In genomic region chr2:149021761-149022160, GRCh38 we compare ENCODE assay signal across 13 cellular contexts. TPM values are rescaled to one million over a fixed set of nuclear protein-coding genes. Genes with fewer than 3 reads are reported as not detected.
A peak's percentile ranks its signal among the peaks of the same experiment; 100 is the strongest.
DNase-seq lines count a peak whose midpoint lies in the region; ATAC-seq, FAIRE-seq and TF ChIP-seq lines count a peak whose summit lies in the region.
"Had no signal": no experiment of that assay in that cellular context is flagged by ENCODE, and none has a peak within 500 bp of the region (broad histone marks: within the 10 kb centered on the region; RNA-seq: fewer than 3 reads in every experiment).

No MANE protein-coding gene starts in this region.

- H3K36me3 Mint-ChIP-seq in T-cell, result peaks cover 2% of the 10 kb centered on the region

- no peak overlapping the region for H3K4me3 Mint-ChIP-seq in T-cell
- H3K4me3 Mint-ChIP-seq: endodermal cell, neural progenitor cell had no signal

- no peak overlapping the region for H3K18ac ChIP-seq in neuronal stem cell (ENCODE audit: low read length)

- H3K9me3 Mint-ChIP-seq in T-cell, result no peaks in the 10 kb centered on the region
- H3K9me3 Mint-ChIP-seq: endodermal cell, neural progenitor cell had no signal

- H3K27ac ChIP-seq in OCI-LY1 (ENCODE audit: low read depth, low read length, poor library complexity, severe bottlenecking), result peak overlapping the region; percentile 99
- no peak overlapping the region for H3K27ac ChIP-seq in adrenal gland
- H3K27ac ChIP-seq in neuronal stem cell (replicated peaks; ENCODE audit: low read length), result no peak overlapping the region
- H3K27ac ChIP-seq: neural progenitor cell had no signal

- H3K36me3 ChIP-seq in OCI-LY1 (ENCODE audit: insufficient read depth, low read length), result no peaks in the 10 kb centered on the region
- no peaks in the 10 kb centered on the region for H3K36me3 ChIP-seq in adrenal gland (replicated peaks in 1 of 2)
- H3K36me3 ChIP-seq in neuronal stem cell (replicated peaks in 1 of 2; ENCODE audit: control insufficient read depth in 2 of 2, insufficient read depth in 2 of 2, low read length in 2 of 2), result peaks cover 9 to 65% of the 10 kb centered on the region in 2 donors
- H3K36me3 ChIP-seq: neural progenitor cell had no signal

- 0 out of 2 replicates have a peak, but pooled peaks cover 3% of the 10 kb centered on the region for H3F3A ChIP-seq in OCI-LY1 (ENCODE audit: insufficient read depth, low read length)

- H4K91ac ChIP-seq in neuronal stem cell (ENCODE audit: low read depth, low read length, poor library complexity), result no peak overlapping the region

- H3K79me2 ChIP-seq in OCI-LY1 (ENCODE audit: insufficient read depth, low read length), result no peaks in the 10 kb centered on the region

- H3K4me3 ChIP-seq in OCI-LY1 (ENCODE audit: low read depth, low read length, poor library complexity, severe bottlenecking), result peak overlapping the region; percentile 37
- no peak overlapping the region for H3K4me3 ChIP-seq in adrenal gland
- H3K4me3 ChIP-seq in neuronal stem cell (ENCODE audit: low read length in 2 of 2), result no peak overlapping the region
- H3K4me3 ChIP-seq: neural progenitor cell had no signal

- POLR2A ChIA-PET in T-cell (lab: Charles Lee), result no interaction called here

- H2BK15ac ChIP-seq in neuronal stem cell (ENCODE audit: low read length), result no peak overlapping the region

- no peak overlapping the region for H3K14ac ChIP-seq in neuronal stem cell (ENCODE audit: low read length)

- no peak overlapping the region for H2AK5ac ChIP-seq in neuronal stem cell (ENCODE audit: low read depth, low read length)

- no peak overlapping the region for H4K8ac ChIP-seq in neuronal stem cell (ENCODE audit: low read depth, low read length)

- peaks cover 88% of the 10 kb centered on the region for H3K4me1 ChIP-seq in OCI-LY1 (ENCODE audit: insufficient read depth, low read length, severe bottlenecking)
- H3K4me1 ChIP-seq in adrenal gland (replicated peaks in 1 of 2), result peaks cover 0 to 6% of the 10 kb centered on the region in 2 donors
- no peaks in the 10 kb centered on the region for H3K4me1 ChIP-seq in neuronal stem cell (ENCODE audit: control insufficient read depth in 2 of 2, insufficient read depth in 1 of 2, low read depth in 1 of 2, low read length in 2 of 2)
- H3K4me1 ChIP-seq: neural progenitor cell had no signal

- H3K4me1 Mint-ChIP-seq in T-cell, result peaks cover 0 to 10% (median 4%) of the 10 kb centered on the region in 3 donors

- H3K27me3 ChIP-seq in OCI-LY1 (ENCODE audit: insufficient read depth, low read length) (no peaks in the 10 kb centered on the region), adrenal gland (no peaks in the 10 kb centered on the region), neuronal stem cell (ENCODE audit: control insufficient read depth in 3 of 3, insufficient read depth in 3 of 3, low read depth in 1 of 3, low read length in 3 of 3) (no peaks in the 10 kb centered on the region)
- H3K27me3 ChIP-seq: neural progenitor cell had no signal

- peak overlapping the region; percentile 71 for H3K4me2 ChIP-seq in OCI-LY1 (ENCODE audit: low read length)
- H3K4me2 ChIP-seq in neuronal stem cell (ENCODE audit: insufficient read depth, low read length, poor library complexity, severe bottlenecking), result no peak overlapping the region
- H3K4me2 ChIP-seq: neural progenitor cell had no signal

- FAIRE-seq in GM18507 (lab: Jason Lieb, UNC), result peak; percentile 93

- intact Hi-C loops in adrenal gland (cut with DNase I), result no loop called here

- H3K4ac ChIP-seq in neuronal stem cell (ENCODE audit: low read length), result no peak overlapping the region

- H2BK12ac ChIP-seq in neuronal stem cell (ENCODE audit: low read length), result no peak overlapping the region

- peaks cover 0 to 4% of the 10 kb centered on the region in 2 donors for H3K27me3 Mint-ChIP-seq in T-cell

- H2BK120ac ChIP-seq in neuronal stem cell (ENCODE audit: low read depth, low read length), result no peak overlapping the region

- TF ChIP-seq CTCF in OCI-LY1 (IDR thresholded peaks at IDR 0.05; ENCODE audit: low read length) (no peak), adrenal gland (IDR thresholded peaks at IDR 0.05) (no peak)

- ATAC-seq in GM21360 (IDR thresholded peaks at IDR 0.05; ENCODE audit: unreplicated experiment) (peak; percentile 49), HG03039 (IDR thresholded peaks at IDR 0.05; ENCODE audit: unreplicated experiment) (peak; percentile 52), T-cell (replicated peaks in 1 of 4) (no peak)

- no peak overlapping the region for H3K27ac Mint-ChIP-seq in T-cell
- H3K27ac Mint-ChIP-seq: endodermal cell, neural progenitor cell had no signal

- CTCF ChIA-PET in T-cell (lab: Charles Lee), result interaction anchor here in 1 of 2 donors (0.7 kb wide), 1 partner anchor 545 kb away, joined by 6 read pairs; no protein-coding TSS in a partner anchor

- H2AFZ ChIP-seq in OCI-LY1 (ENCODE audit: low read length) (0 out of 2 replicates have a peak overlapping the region, but pooled peaks have one; percentile 37), neuronal stem cell (ENCODE audit: low read length) (no peak overlapping the region)
- H2AFZ ChIP-seq: neural progenitor cell had no signal

- peak overlapping the region; percentile 56 for H3K9ac ChIP-seq in OCI-LY1 (ENCODE audit: low read length)
- no peak overlapping the region for H3K9ac ChIP-seq in neuronal stem cell (ENCODE audit: low read depth, low read length, poor library complexity)
- H3K9ac ChIP-seq: neural progenitor cell had no signal

- H2BK5ac ChIP-seq in neuronal stem cell (ENCODE audit: low read length), result no peak overlapping the region

- no peak overlapping the region for H3K23ac ChIP-seq in neuronal stem cell (ENCODE audit: low read depth, low read length, poor library complexity)

- H3K79me1 ChIP-seq in neuronal stem cell (ENCODE audit: low read depth, low read length), result no peaks in the 10 kb centered on the region

- WGBS in adrenal gland, 4 donors, result 88 to 95% (median 93%) methylated on average over 6 of the region's 6 CpGs
- WGBS in neuronal stem cell (ENCODE audit: extremely low coverage in 2 of 2, insufficient read length in 2 of 2, insufficient replicate concordance in 1 of 2), 2 donors, result no CpG with 5 or more reads among the region's 6 CpGs

- H3K9me2 ChIP-seq in OCI-LY1 (ENCODE audit: low read depth, low read length), result no peaks in the 10 kb centered on the region

- H3K9me3 ChIP-seq in OCI-LY1 (ENCODE audit: low read length), result no peaks in the 10 kb centered on the region
- no peaks in the 10 kb centered on the region for H3K9me3 ChIP-seq in adrenal gland (replicated peaks in 1 of 3)
- no peaks in the 10 kb centered on the region for H3K9me3 ChIP-seq in neuronal stem cell (replicated peaks in 1 of 2; ENCODE audit: control insufficient read depth in 2 of 2, insufficient read depth in 1 of 2, low read depth in 1 of 2, low read length in 2 of 2)

- no peak for DNase-seq in GM18507 (ENCODE audit: extremely low spot score, insufficient read length, low read depth)
- DNase-seq in adrenal gland, result no peak
- no peak for DNase-seq in neuronal stem cell (ENCODE audit: low spot score)
- no peak for DNase-seq in T-cell
- no peak for DNase-seq in C1 segment of cervical spinal cord (lab: John Stamatoyannopoulos, UW)
- DNase-seq: activated CD4-positive, alpha-beta T cell treated with anti-CD3 and anti-CD28 coated beads for 4 hours; endodermal cell; HCEC 1CT; NCI-H1092 had no signal

- H4K20me1 ChIP-seq in OCI-LY1 (ENCODE audit: insufficient read depth, low read length), result no peaks in the 10 kb centered on the region

- TF ChIP-seq POLR2A in adrenal gland (IDR thresholded peaks at IDR 0.05), result no peak

RNA-seq across cellular contexts. Expression of gene LYPD6B, which starts 16.7 kb away (rescaled TPM):
- total RNA-seq in adrenal gland (under 1 TPM in 6 of 8 donors, not detected in 2; 0.22 to 0.55 (median 0.50) TPM), T-cell (not detected)
- polyA plus RNA-seq in adrenal gland, result under 1 TPM; 0.15 to 0.98 (median 0.80) TPM
- 0.45 TPM for polyA plus RNA-seq in neuronal stem cell (2013, experiment 1 of 2)
- 0.33 TPM for polyA plus RNA-seq in neuronal stem cell (2013, experiment 2 of 2)

Comparison
In these comparisons a context has a peak if more than half of its experiments do, and no peak if none do; other contexts are left out.
1. ATAC-seq: peak in GM21360 (single experiment) and HG03039 (single experiment); none in T-cell (0 of 4).